In genomic region chr13:97944396-97945029, GRCh38 we compare ENCODE assay signal across 16 cellular contexts. TPM values are rescaled to one million over a fixed set of nuclear protein-coding genes. Genes with fewer than 3 reads are reported as not detected.
DNase-seq lines count a peak whose midpoint lies in the region; ATAC-seq, FAIRE-seq and TF ChIP-seq lines count a peak whose summit lies in the region.
"Had no signal": no experiment of that assay in that cellular context is flagged by ENCODE, and none has a peak within 500 bp of the region (broad histone marks: within the 10 kb centered on the region; RNA-seq: fewer than 3 reads in every experiment).

No MANE protein-coding gene starts in this region.

- DNase-seq in H54 (ENCODE audit: insufficient read length, low spot score) (no peak), RKO (ENCODE audit: low spot score) (peak; percentile 14), chondrocyte (ENCODE audit: low spot score) (no peak), osteocyte (ENCODE audit: extremely low spot score, unreplicated experiment) (no peak), left colon (no peak), medulla oblongata (ENCODE audit: extremely low spot score) (no peak), HuH-7 (ENCODE audit: low spot score) (no peak)
- DNase-seq: activated CD4-positive, alpha-beta T cell treated with anti-CD3 and anti-CD28 coated beads for 48 hours; naive thymus-derived CD4-positive, alpha-beta T cell; NCI-H187; substantia nigra; T1000 had no signal

- TF ChIP-seq CTCF in chondrocyte (IDR thresholded peaks at IDR 0.05) = no peak
- TF ChIP-seq CTCF in osteocyte (IDR thresholded peaks at IDR 0.05) = no peak

- H3K4me1 Mint-ChIP-seq in chondrocyte (ENCODE audit: low read depth) (peaks cover 38% of the 10 kb centered on the region), osteocyte (ENCODE audit: unreplicated experiment) (peaks cover 38% of the 10 kb centered on the region)
- H3K4me1 Mint-ChIP-seq: activated naive CD4-positive, alpha-beta T cell treated with anti-CD3 and anti-CD28 coated beads, Interleukin-2, amount 50 U/mL, for 24 hours; CD14-positive monocyte; naive thymus-derived CD4-positive, alpha-beta T cell had no signal

- TF ChIP-seq POLR2A in H54 (IDR thresholded peaks at IDR 0.05; ENCODE audit: low read depth, low read length) = no peak

- H3K4me3 Mint-ChIP-seq in chondrocyte (ENCODE audit: unreplicated experiment) (no peak overlapping the region), osteocyte (ENCODE audit: unreplicated experiment) (no peak overlapping the region)
- H3K4me3 Mint-ChIP-seq: activated naive CD4-positive, alpha-beta T cell treated with anti-CD3 and anti-CD28 coated beads, Interleukin-2, amount 50 U/mL, for 24 hours; CD14-positive monocyte; naive thymus-derived CD4-positive, alpha-beta T cell had no signal

- peak; percentile 84 for FAIRE-seq in H54 (lab: Jason Lieb, UNC)
- FAIRE-seq: colon had no signal

- H3K27me3 Mint-ChIP-seq in chondrocyte (ENCODE audit: low read depth) = no peaks in the 10 kb centered on the region
- H3K27me3 Mint-ChIP-seq in osteocyte (ENCODE audit: unreplicated experiment) = no peaks in the 10 kb centered on the region

- ATAC-seq in left colon (no peak), HG02981 (IDR thresholded peaks at IDR 0.05; ENCODE audit: unreplicated experiment) (no peak)
- ATAC-seq: naive thymus-derived CD4-positive, alpha-beta T cell had no signal

- H3K36me3 Mint-ChIP-seq in chondrocyte (ENCODE audit: low read depth) (no peaks in the 10 kb centered on the region), osteocyte (ENCODE audit: unreplicated experiment) (no peaks in the 10 kb centered on the region)
- H3K36me3 Mint-ChIP-seq: activated naive CD4-positive, alpha-beta T cell treated with anti-CD3 and anti-CD28 coated beads, Interleukin-2, amount 50 U/mL, for 24 hours; CD14-positive monocyte; naive thymus-derived CD4-positive, alpha-beta T cell had no signal

- peak overlapping the region; percentile 73 for H3K27ac Mint-ChIP-seq in chondrocyte (ENCODE audit: unreplicated experiment)
- peak overlapping the region; percentile 72 for H3K27ac Mint-ChIP-seq in osteocyte (ENCODE audit: unreplicated experiment)
- H3K27ac Mint-ChIP-seq: activated naive CD4-positive, alpha-beta T cell treated with anti-CD3 and anti-CD28 coated beads, Interleukin-2, amount 50 U/mL, for 24 hours; CD14-positive monocyte; naive thymus-derived CD4-positive, alpha-beta T cell had no signal

- intact Hi-C loops in left colon (cut with DNase I, micrococcal nuclease) = no loop called here

- no peaks in the 10 kb centered on the region for H3K9me3 Mint-ChIP-seq in chondrocyte (ENCODE audit: low read depth)
- H3K9me3 Mint-ChIP-seq in osteocyte (ENCODE audit: unreplicated experiment) = no peaks in the 10 kb centered on the region
- H3K9me3 Mint-ChIP-seq: activated naive CD4-positive, alpha-beta T cell treated with anti-CD3 and anti-CD28 coated beads, Interleukin-2, amount 50 U/mL, for 24 hours had no signal

RNA-seq across cellular contexts. Expression of gene IPO5, which starts 9.0 kb away (rescaled TPM):
- total RNA-seq in chondrocyte (115 to 130 TPM (median 119 TPM) in 3 replicates), osteocyte (143 and 145 TPM in 2 replicates), left colon (10 to 100 TPM; 48.9 to 59.7 TPM)
